Comparison of ENCODE assay signal across 18 cellular contexts in the genomic region with DNA sequence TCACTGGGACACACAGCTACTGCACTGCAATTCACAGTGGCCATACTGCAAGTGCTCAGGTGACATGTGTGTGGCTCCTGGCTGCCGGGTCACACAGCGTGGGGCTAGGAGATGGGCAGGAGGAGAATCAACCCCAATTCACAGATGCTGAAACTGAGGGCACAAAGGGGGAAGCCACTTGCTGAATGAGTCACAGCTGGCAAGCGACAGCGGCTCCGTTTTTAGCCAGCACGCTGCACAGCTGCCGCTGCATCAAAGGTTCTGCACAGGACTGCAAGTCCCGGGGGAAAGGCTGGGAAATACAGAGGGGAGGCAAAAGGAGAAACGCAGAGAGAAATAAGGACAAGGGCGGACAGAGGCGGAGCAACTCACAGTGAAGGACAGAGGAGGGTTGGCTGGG. TPM values are rescaled to one million over a fixed set of nuclear protein-coding genes. Genes with fewer than 3 reads are reported as not detected.
DNase-seq lines count a peak whose midpoint lies in the region; ATAC-seq and TF ChIP-seq lines count a peak whose summit lies in the region.
"Had no signal": no experiment of that assay in that cellular context is flagged by ENCODE, and none has a peak within 500 bp of the region (broad histone marks: within the 10 kb centered on the region; RNA-seq: fewer than 3 reads in every experiment).

No MANE protein-coding gene starts in this region.

- no peaks in the 10 kb centered on the region for H3K27me3 Mint-ChIP-seq in T-helper 17 cell
- H3K27me3 Mint-ChIP-seq: naive B cell had no signal

- ATAC-seq in GM21576 (IDR thresholded peaks at IDR 0.05; ENCODE audit: unreplicated experiment) (peak; percentile 48), T-helper 17 cell (no peak), sciatic nerve (peak; percentile 15), HG03354 (IDR thresholded peaks at IDR 0.05; ENCODE audit: poor library complexity, severe bottlenecking, unreplicated experiment) (no peak)
- ATAC-seq: activated T-cell treated with anti-CD3 and anti-CD28 coated beads, Interleukin-2, amount 50 U/mL, for 72 hours had no signal

- H3K27ac ChIP-seq in RWPE1 = no peak overlapping the region
- H3K27ac ChIP-seq: 22Rv1, ascending aorta, testis had no signal

- H3K4me3 Mint-ChIP-seq in T-helper 17 cell = no peak overlapping the region
- H3K4me3 Mint-ChIP-seq: activated T-cell treated with anti-CD3 and anti-CD28 coated beads, Interleukin-2, amount 50 U/mL, for 72 hours had no signal

- no peaks in the 10 kb centered on the region for H3K9me3 ChIP-seq in T-helper 17 cell (ENCODE audit: control insufficient read depth, low read length, poor library complexity, severe bottlenecking)
- H3K9me3 ChIP-seq: ascending aorta, testis had no signal

- H3K36me3 Mint-ChIP-seq in T-helper 17 cell (ENCODE audit: low read depth) = no peaks in the 10 kb centered on the region

- peaks cover 2% of the 10 kb centered on the region for H3K4me1 Mint-ChIP-seq in T-helper 17 cell

- CTCF ChIA-PET in RWPE1 (lab: Yijun Ruan, JAX) = interaction anchor here (0.6 kb wide), 1 partner anchor 20 kb away, joined by 9 read pairs; no protein-coding TSS in a partner anchor

- no peak for TF ChIP-seq CTCF in RWPE1 (conservative IDR thresholded peaks at IDR 0.05; ENCODE audit: low read depth)

- POLR2A ChIA-PET in RWPE1 (lab: Yijun Ruan, JAX; ENCODE audit: low non-redundant PET) = no interaction called here

- DNase-seq in NCI-H1694 (lab: John Stamatoyannopoulos, UW) = peak; percentile 13
- no peak for DNase-seq in NCI-H1694 treated with DMSO at 0.1 percent for 48 hours (lab: John Stamatoyannopoulos, UW)
- no peak for DNase-seq in T-helper 17 cell
- DNase-seq in sciatic nerve (ENCODE audit: low spot score) = no peak
- no peak for DNase-seq in RWPE1 (ENCODE audit: low spot score)
- no peak for DNase-seq in NCI-H1105 (lab: John Stamatoyannopoulos, UW)
- DNase-seq: activated CD4-positive, alpha-beta T cell treated with anti-CD3 and anti-CD28 coated beads for 4 hours; activated T-cell treated with anti-CD3 and anti-CD28 coated beads, Interleukin-2, amount 50 U/mL, for 72 hours; COR-L47; effector CD8-positive, alpha-beta T cell; Kasumi-1; naive B cell; OCI-M1; testis had no signal

- intact Hi-C loops in sciatic nerve (cut with DNase I) = no loop called here

- peak overlapping the region; percentile 61 for H3K27ac Mint-ChIP-seq in T-helper 17 cell
- H3K27ac Mint-ChIP-seq: activated T-cell treated with anti-CD3 and anti-CD28 coated beads, Interleukin-2, amount 50 U/mL, for 72 hours had no signal

RNA-seq across cellular contexts. Expression of a gene that starts 57.9 kb away (rescaled TPM):
- total RNA-seq in T-helper 17 cell = 10 to 100 TPM; 87.6 to 94.0 TPM
- 22.9 TPM for total RNA-seq in sciatic nerve

Comparison
In these comparisons a context has a peak if more than half of its experiments do, and no peak if none do; other contexts are left out.
1. ATAC-seq: peak in GM21576 (single experiment) and sciatic nerve (single experiment); none in T-helper 17 cell (single experiment) and HG03354 (single experiment).